1 cellular context compared by ENCODE assay signal in the genomic region with DNA sequence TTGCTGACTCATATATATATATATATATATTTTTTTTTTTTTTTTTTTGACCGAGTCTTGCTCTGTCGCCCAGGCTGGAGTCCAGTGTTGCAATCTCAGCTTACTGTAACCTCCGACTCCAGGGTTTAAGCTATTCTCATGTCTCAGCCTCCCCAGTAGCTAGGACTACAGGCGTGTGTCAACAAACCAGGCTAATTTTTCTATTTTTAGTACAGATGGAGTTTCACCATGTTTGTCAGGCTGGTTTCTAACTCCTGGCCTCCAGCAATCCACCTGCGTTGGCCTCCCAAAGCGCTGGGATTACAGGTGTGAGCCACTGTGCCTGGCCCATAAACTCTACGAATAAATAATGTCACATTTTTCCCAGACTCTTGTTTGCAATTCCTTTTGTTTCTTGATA.
TF ChIP-seq lines count a peak whose summit lies in the region.

No MANE protein-coding gene starts in this region.

TF ChIP-seq in HepG2, 621 proteins besides CTCF, POLR2A, EP300 and RAD21 (continued from another document and continues in another):
- TF ChIP-seq, protein P1, sequence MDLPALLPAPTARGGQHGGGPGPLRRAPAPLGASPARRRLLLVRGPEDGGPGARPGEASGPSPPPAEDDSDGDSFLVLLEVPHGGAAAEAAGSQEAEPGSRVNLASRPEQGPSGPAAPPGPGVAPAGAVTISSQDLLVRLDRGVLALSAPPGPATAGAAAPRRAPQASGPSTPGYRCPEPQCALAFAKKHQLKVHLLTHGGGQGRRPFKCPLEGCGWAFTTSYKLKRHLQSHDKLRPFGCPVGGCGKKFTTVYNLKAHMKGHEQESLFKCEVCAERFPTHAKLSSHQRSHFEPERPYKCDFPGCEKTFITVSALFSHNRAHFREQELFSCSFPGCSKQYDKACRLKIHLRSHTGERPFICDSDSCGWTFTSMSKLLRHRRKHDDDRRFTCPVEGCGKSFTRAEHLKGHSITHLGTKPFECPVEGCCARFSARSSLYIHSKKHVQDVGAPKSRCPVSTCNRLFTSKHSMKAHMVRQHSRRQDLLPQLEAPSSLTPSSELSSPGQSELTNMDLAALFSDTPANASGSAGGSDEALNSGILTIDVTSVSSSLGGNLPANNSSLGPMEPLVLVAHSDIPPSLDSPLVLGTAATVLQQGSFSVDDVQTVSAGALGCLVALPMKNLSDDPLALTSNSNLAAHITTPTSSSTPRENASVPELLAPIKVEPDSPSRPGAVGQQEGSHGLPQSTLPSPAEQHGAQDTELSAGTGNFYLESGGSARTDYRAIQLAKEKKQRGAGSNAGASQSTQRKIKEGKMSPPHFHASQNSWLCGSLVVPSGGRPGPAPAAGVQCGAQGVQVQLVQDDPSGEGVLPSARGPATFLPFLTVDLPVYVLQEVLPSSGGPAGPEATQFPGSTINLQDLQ (CRISPR knock-in tag; IDR thresholded peaks at IDR 0.05), result no peak
- no peak for TF ChIP-seq ZNF891 (CRISPR knock-in tag; IDR thresholded peaks at IDR 0.05)
- peak; percentile 61 for TF ChIP-seq POGZ (CRISPR knock-in tag; IDR thresholded peaks at IDR 0.05)
- TF ChIP-seq, protein P2, sequence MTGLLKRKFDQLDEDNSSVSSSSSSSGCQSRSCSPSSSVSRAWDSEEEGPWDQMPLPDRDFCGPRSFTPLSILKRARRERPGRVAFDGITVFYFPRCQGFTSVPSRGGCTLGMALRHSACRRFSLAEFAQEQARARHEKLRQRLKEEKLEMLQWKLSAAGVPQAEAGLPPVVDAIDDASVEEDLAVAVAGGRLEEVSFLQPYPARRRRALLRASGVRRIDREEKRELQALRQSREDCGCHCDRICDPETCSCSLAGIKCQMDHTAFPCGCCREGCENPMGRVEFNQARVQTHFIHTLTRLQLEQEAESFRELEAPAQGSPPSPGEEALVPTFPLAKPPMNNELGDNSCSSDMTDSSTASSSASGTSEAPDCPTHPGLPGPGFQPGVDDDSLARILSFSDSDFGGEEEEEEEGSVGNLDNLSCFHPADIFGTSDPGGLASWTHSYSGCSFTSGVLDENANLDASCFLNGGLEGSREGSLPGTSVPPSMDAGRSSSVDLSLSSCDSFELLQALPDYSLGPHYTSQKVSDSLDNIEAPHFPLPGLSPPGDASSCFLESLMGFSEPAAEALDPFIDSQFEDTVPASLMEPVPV (CRISPR knock-in tag; IDR thresholded peaks at IDR 0.05), result no peak
- TF ChIP-seq ZSCAN31 (CRISPR knock-in tag; IDR thresholded peaks at IDR 0.05; ENCODE audit: low read depth), result no peak
- TF ChIP-seq, protein P3, sequence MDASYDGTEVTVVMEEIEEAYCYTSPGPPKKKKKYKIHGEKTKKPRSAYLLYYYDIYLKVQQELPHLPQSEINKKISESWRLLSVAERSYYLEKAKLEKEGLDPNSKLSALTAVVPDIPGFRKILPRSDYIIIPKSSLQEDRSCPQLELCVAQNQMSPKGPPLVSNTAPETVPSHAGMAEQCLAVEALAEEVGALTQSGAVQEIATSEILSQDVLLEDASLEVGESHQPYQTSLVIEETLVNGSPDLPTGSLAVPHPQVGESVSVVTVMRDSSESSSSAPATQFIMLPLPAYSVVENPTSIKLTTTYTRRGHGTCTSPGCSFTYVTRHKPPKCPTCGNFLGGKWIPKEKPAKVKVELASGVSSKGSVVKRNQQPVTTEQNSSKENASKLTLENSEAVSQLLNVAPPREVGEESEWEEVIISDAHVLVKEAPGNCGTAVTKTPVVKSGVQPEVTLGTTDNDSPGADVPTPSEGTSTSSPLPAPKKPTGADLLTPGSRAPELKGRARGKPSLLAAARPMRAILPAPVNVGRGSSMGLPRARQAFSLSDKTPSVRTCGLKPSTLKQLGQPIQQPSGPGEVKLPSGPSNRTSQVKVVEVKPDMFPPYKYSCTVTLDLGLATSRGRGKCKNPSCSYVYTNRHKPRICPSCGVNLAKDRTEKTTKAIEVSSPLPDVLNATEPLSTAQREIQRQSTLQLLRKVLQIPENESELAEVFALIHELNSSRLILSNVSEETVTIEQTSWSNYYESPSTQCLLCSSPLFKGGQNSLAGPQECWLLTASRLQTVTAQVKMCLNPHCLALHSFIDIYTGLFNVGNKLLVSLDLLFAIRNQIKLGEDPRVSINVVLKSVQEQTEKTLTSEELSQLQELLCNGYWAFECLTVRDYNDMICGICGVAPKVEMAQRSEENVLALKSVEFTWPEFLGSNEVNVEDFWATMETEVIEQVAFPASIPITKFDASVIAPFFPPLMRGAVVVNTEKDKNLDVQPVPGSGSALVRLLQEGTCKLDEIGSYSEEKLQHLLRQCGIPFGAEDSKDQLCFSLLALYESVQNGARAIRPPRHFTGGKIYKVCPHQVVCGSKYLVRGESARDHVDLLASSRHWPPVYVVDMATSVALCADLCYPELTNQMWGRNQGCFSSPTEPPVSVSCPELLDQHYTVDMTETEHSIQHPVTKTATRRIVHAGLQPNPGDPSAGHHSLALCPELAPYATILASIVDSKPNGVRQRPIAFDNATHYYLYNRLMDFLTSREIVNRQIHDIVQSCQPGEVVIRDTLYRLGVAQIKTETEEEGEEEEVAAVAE (CRISPR knock-in tag; IDR thresholded peaks at IDR 0.05; ENCODE audit: borderline replicate concordance), result no peak
- 0 out of 2 replicates have a peak, but pooled peaks have one; percentile 16 for TF ChIP-seq ZNF792 (CRISPR knock-in tag; IDR thresholded peaks at IDR 0.05)
- TF ChIP-seq, protein P4, sequence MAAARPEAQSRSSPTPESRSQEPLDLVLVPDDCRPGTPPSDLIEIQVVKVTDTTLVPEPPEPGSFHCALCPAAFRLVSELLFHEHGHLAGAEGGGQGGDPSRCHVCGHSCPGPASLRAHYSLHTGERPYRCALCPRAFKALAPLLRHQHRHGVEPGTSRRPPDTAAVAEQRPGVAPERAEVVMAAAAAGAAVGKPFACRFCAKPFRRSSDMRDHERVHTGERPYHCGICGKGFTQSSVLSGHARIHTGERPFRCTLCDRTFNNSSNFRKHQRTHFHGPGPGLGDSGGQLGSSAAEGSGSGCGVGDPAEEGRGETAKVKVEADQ (CRISPR knock-in tag; IDR thresholded peaks at IDR 0.05; ENCODE audit: borderline replicate concordance), result no peak
- TF ChIP-seq STAT5B (CRISPR knock-in tag; IDR thresholded peaks at IDR 0.05), result no peak
- TF ChIP-seq TOE1 (CRISPR knock-in tag; IDR thresholded peaks at IDR 0.05), result no peak
- TF ChIP-seq ZNF710 (CRISPR knock-in tag; IDR thresholded peaks at IDR 0.05; ENCODE audit: borderline replicate concordance), result no peak
- no peak for TF ChIP-seq ZNF143 (CRISPR knock-in tag; IDR thresholded peaks at IDR 0.05)
- TF ChIP-seq, protein P5, sequence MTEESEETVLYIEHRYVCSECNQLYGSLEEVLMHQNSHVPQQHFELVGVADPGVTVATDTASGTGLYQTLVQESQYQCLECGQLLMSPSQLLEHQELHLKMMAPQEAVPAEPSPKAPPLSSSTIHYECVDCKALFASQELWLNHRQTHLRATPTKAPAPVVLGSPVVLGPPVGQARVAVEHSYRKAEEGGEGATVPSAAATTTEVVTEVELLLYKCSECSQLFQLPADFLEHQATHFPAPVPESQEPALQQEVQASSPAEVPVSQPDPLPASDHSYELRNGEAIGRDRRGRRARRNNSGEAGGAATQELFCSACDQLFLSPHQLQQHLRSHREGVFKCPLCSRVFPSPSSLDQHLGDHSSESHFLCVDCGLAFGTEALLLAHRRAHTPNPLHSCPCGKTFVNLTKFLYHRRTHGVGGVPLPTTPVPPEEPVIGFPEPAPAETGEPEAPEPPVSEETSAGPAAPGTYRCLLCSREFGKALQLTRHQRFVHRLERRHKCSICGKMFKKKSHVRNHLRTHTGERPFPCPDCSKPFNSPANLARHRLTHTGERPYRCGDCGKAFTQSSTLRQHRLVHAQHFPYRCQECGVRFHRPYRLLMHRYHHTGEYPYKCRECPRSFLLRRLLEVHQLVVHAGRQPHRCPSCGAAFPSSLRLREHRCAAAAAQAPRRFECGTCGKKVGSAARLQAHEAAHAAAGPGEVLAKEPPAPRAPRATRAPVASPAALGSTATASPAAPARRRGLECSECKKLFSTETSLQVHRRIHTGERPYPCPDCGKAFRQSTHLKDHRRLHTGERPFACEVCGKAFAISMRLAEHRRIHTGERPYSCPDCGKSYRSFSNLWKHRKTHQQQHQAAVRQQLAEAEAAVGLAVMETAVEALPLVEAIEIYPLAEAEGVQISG (CRISPR knock-in tag; IDR thresholded peaks at IDR 0.05), result no peak; the same call in 1 of the 2 replicates
- no peak for TF ChIP-seq MTF2 (CRISPR knock-in tag; IDR thresholded peaks at IDR 0.05; ENCODE audit: borderline replicate concordance)
- TF ChIP-seq CENPT (CRISPR knock-in tag; IDR thresholded peaks at IDR 0.05; ENCODE audit: low read depth), result no peak
- TF ChIP-seq ZNF512B (CRISPR knock-in tag; IDR thresholded peaks at IDR 0.05; ENCODE audit: borderline replicate concordance), result no peak
- no peak for TF ChIP-seq GABPA (IDR thresholded peaks at IDR 0.05; ENCODE audit: low read depth, low read length)
- no peak for TF ChIP-seq GABPA (CRISPR knock-in tag; IDR thresholded peaks at IDR 0.05; ENCODE audit: low read depth)
- peak; percentile 58; the same call in 1 of the 2 replicates for TF ChIP-seq THAP11 (CRISPR knock-in tag; IDR thresholded peaks at IDR 0.05)
- TF ChIP-seq ZFP37 (CRISPR knock-in tag; IDR thresholded peaks at IDR 0.05; ENCODE audit: borderline replicate concordance), result no peak
- TF ChIP-seq ZNF446 (CRISPR knock-in tag; IDR thresholded peaks at IDR 0.05), result no peak
- no peak for TF ChIP-seq ARNT (IDR thresholded peaks at IDR 0.05)
- no peak for TF ChIP-seq SCMH1 (CRISPR knock-in tag; IDR thresholded peaks at IDR 0.05; ENCODE audit: borderline replicate concordance)
- no peak for TF ChIP-seq NR2F6 (IDR thresholded peaks at IDR 0.05)
- peak; percentile 68 for TF ChIP-seq NR2F6 (CRISPR knock-in tag; IDR thresholded peaks at IDR 0.05)
- no peak for TF ChIP-seq ZNF317 (CRISPR knock-in tag; IDR thresholded peaks at IDR 0.05)
- no peak for TF ChIP-seq MED8 (CRISPR knock-in tag; IDR thresholded peaks at IDR 0.05; ENCODE audit: insufficient replicate concordance)
- no peak for TF ChIP-seq LCORL (IDR thresholded peaks at IDR 0.05)
- no peak for TF ChIP-seq LCORL (CRISPR knock-in tag; IDR thresholded peaks at IDR 0.05)
- TF ChIP-seq GATA4 (IDR thresholded peaks at IDR 0.05; ENCODE audit: borderline replicate concordance, low read depth), result no peak
- TF ChIP-seq, protein P6, sequence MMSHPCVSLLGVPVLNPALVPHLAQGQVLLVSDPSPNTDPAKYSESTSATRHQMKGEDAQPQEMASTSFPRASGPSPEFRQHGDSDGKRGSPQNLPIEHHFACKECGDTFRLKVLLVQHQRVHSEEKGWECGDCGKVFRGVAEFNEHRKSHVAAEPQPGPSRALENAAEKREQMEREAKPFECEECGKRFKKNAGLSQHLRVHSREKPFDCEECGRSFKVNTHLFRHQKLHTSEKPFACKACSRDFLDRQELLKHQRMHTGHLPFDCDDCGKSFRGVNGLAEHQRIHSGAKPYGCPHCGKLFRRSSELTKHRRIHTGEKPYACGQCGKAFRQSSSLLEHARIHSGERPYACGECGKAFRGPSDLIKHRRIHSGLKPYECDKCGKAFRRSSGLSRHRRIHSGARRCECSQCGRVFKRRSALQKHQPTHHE (CRISPR knock-in tag; IDR thresholded peaks at IDR 0.05; ENCODE audit: borderline replicate concordance), result no peak
- TF ChIP-seq YEATS2 (CRISPR knock-in tag; IDR thresholded peaks at IDR 0.05; ENCODE audit: borderline replicate concordance), result no peak
- no peak for TF ChIP-seq MIXL1 (CRISPR knock-in tag; IDR thresholded peaks at IDR 0.05)
- TF ChIP-seq ZUFSP (CRISPR knock-in tag; IDR thresholded peaks at IDR 0.05; ENCODE audit: borderline replicate concordance), result no peak
- TF ChIP-seq ZNF331 (CRISPR knock-in tag; IDR thresholded peaks at IDR 0.05), result peak; percentile 47; the same call in 1 of the 2 replicates
- TF ChIP-seq MEIS2 (CRISPR knock-in tag; IDR thresholded peaks at IDR 0.05), result no peak
- no peak for TF ChIP-seq ZSCAN12 (CRISPR knock-in tag; IDR thresholded peaks at IDR 0.05)
